In the genomic region with DNA sequence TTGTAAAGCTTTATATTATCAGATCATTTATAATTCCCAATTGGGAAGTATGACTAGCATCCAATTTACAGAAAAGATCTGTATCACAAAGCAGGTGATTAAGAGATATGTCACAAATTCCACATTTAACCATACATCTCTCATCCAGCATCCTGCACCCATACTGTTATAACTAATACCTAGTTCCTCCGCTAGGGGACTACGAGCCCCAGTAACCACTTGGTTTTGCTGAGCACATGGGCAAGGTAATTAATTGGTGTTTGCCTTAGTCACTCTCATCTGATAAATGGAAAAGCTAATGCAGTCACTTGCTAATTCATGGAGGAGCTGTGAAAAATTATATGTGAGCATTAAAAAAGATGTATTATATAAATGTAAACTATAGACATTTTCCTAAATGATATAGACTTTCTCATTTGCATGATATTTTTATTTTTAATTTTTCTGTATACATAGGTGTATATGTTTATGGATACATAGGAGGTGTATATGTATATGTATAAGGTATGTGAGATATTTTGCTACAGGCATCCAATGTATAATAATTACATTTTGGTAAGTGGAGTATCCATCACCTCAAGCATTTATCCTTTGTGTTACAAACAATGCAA, we compare ENCODE assay signal across 12 cellular contexts.
DNase-seq lines count a peak whose midpoint lies in the region; ATAC-seq and TF ChIP-seq lines count a peak whose summit lies in the region.
"Had no signal": no experiment of that assay in that cellular context is flagged by ENCODE, and none has a peak within 500 bp of the region (broad histone marks: within the 10 kb centered on the region; RNA-seq: fewer than 3 reads in every experiment).

No MANE protein-coding gene starts in this region.

- H3K9me3 ChIP-seq in AG04450 (ENCODE audit: control insufficient read depth, insufficient read depth, low read length) = no peaks in the 10 kb centered on the region
- H3K9me3 ChIP-seq: prostate gland had no signal

- POLR2A ChIA-PET in AG04450 (lab: Yijun Ruan, JAX) = no interaction called here
- POLR2A ChIA-PET in T-cell (lab: Charles Lee) = no interaction called here

- DNase-seq in AG04450 (ENCODE audit: low read depth, low spot score) (no peak), HuH-7.5 (ENCODE audit: low spot score) (peak; percentile 4), cardiac fibroblast (ENCODE audit: low read depth in 2 of 2) (peak; percentile 1 to 18), middle frontal gyrus (ENCODE audit: extremely low spot score, low spot score) (no peak), T-cell (no peak)
- DNase-seq: head of caudate nucleus, NCI-H1105 had no signal

- TF ChIP-seq CTCF in AG04450 (IDR thresholded peaks at IDR 0.05; ENCODE audit: low read depth, low read length) = peak; percentile 68
- TF ChIP-seq CTCF in cardiac fibroblast (IDR thresholded peaks at IDR 0.05; ENCODE audit: low read depth, low read length) = peak; percentile 31

- no peak overlapping the region for H3K4me3 Mint-ChIP-seq in T-cell
- H3K4me3 Mint-ChIP-seq: stimulated activated memory B cell treated with anti-CD40 and anti-IgM and Interleukin-4, amounts not matched to agents 10 μg/mL and 1 μg/mL and 100 μg/mL, for 72 hours had no signal

- no peak overlapping the region for H3K27ac Mint-ChIP-seq in T-cell
- H3K27ac Mint-ChIP-seq: stimulated activated memory B cell treated with anti-CD40 and anti-IgM and Interleukin-4, amounts not matched to agents 10 μg/mL and 1 μg/mL and 100 μg/mL, for 72 hours had no signal

- no peaks in the 10 kb centered on the region for H3K4me1 Mint-ChIP-seq in T-cell
- H3K4me1 Mint-ChIP-seq: stimulated activated memory B cell treated with anti-CD40 and anti-IgM and Interleukin-4, amounts not matched to agents 10 μg/mL and 1 μg/mL and 100 μg/mL, for 72 hours had no signal

- H3K27ac ChIP-seq in AG04450 (ENCODE audit: low read depth, low read length) = no peak overlapping the region
- H3K27ac ChIP-seq: prostate gland had no signal

- no peaks in the 10 kb centered on the region for H3K36me3 Mint-ChIP-seq in T-cell
- H3K36me3 Mint-ChIP-seq: stimulated activated memory B cell treated with anti-CD40 and anti-IgM and Interleukin-4, amounts not matched to agents 10 μg/mL and 1 μg/mL and 100 μg/mL, for 72 hours had no signal

- no peaks in the 10 kb centered on the region for H3K27me3 ChIP-seq in AG04450 (ENCODE audit: control insufficient read depth, insufficient read depth, low read length)

- H3K4me3 ChIP-seq in AG04450 (ENCODE audit: low read depth, low read length) = no peak overlapping the region
- no peak overlapping the region for H3K4me3 ChIP-seq in cardiac fibroblast (replicated peaks in 1 of 2; ENCODE audit: low read depth in 2 of 2, low read length in 2 of 2)
- H3K4me3 ChIP-seq: prostate gland had no signal

- CTCF ChIA-PET in AG04450 (lab: Charles Lee) = interaction anchor here (0.6 to 1.9 kb wide), 4 partner anchors 18 to 655 kb away, joined by 3 to 8 read pairs (median 4); no protein-coding TSS in a partner anchor
- CTCF ChIA-PET in T-cell (lab: Charles Lee) = no interaction called here

- ATAC-seq in GM18519 (IDR thresholded peaks at IDR 0.05; ENCODE audit: low FRiP score, unreplicated experiment) (peak; percentile 79), HG03460 (IDR thresholded peaks at IDR 0.05; ENCODE audit: unreplicated experiment) (no peak), T-cell (replicated peaks in 1 of 4) (no peak), GM19467 (IDR thresholded peaks at IDR 0.05; ENCODE audit: unreplicated experiment) (no peak)
- ATAC-seq: stimulated activated memory B cell treated with anti-CD40 and anti-IgM and Interleukin-4, amounts not matched to agents 10 μg/mL and 1 μg/mL and 100 μg/mL, for 72 hours had no signal

- peaks cover 11 to 29% (median 22%) of the 10 kb centered on the region in 3 donors for H3K9me3 Mint-ChIP-seq in T-cell

- H3K27me3 Mint-ChIP-seq in T-cell = no peaks in the 10 kb centered on the region
- H3K27me3 Mint-ChIP-seq: stimulated activated memory B cell treated with anti-CD40 and anti-IgM and Interleukin-4, amounts not matched to agents 10 μg/mL and 1 μg/mL and 100 μg/mL, for 72 hours had no signal

Comparison
In these comparisons a context has a peak if more than half of its experiments do, and no peak if none do; other contexts are left out.
1. DNase-seq: peak in HuH-7.5 (single experiment) and cardiac fibroblast (2 of 2); none in AG04450 (single experiment), middle frontal gyrus (single experiment) and T-cell (0 of 34).